ENCODE assay signal across 9 cellular contexts in the genomic region with DNA sequence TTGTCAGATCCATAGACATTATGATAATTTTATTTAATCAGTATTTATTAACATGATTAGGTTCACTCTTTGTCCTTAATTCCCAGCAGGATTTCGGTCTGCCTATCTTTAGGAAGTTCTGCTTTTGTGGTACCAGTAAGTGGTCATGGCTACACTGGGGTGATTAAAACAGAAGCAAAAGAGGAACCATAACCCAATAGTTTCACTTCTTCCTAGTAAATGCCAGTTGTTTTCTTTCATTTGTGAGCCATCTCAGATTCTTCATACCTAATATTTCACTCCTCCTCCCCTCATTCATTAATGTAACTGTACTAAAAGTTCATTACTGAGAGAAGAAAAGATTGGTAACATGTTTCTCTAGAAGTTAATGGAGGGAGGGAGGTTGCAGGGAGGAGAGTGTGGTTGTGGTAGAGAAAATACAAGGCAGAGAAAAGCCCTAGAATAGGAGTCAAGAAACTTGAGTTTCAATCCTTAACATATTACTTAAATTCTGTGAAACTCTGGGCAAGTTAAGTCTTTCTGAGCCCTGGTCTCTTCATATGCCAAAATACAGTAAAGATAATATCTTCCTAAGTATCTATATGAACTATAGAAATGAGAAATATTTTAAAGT.
A peak's percentile ranks its signal among the peaks of the same experiment; 100 is the strongest.
DNase-seq lines count a peak whose midpoint lies in the region; ATAC-seq, FAIRE-seq and TF ChIP-seq lines count a peak whose summit lies in the region.
"Had no signal": no experiment of that assay in that cellular context is flagged by ENCODE, and none has a peak within 500 bp of the region (broad histone marks: within the 10 kb centered on the region; RNA-seq: fewer than 3 reads in every experiment).

No MANE protein-coding gene starts in this region.

- H3K4me1 ChIP-seq in esophagus (ENCODE audit: control insufficient read depth in 2 of 2, insufficient read depth in 2 of 2, low read length in 1 of 2) = no peaks in the 10 kb centered on the region
- H3K4me1 ChIP-seq: upper lobe of left lung had no signal

- no peak for FAIRE-seq in RCC 7860 (lab: Jason Lieb, UNC)

- no peak overlapping the region for H3K4me3 ChIP-seq in esophagus (ENCODE audit: low read depth in 1 of 2, low read length in 2 of 2)
- H3K4me3 ChIP-seq in WERI-Rb-1 (ENCODE audit: low read depth, low read length) = no peak overlapping the region
- H3K4me3 ChIP-seq: upper lobe of left lung had no signal

- no peak for DNase-seq in ureter (ENCODE audit: low spot score)
- DNase-seq in WERI-Rb-1 = no peak
- no peak for DNase-seq in RCC 7860 (ENCODE audit: low spot score)
- no peak for DNase-seq in DMS53 treated with DMSO at 0.1 percent for 48 hours (lab: John Stamatoyannopoulos, UW; ENCODE audit: unreplicated experiment)
- DNase-seq: upper lobe of left lung had no signal

- no peak for TF ChIP-seq CTCF in WERI-Rb-1 (IDR thresholded peaks at IDR 0.05; ENCODE audit: low read depth, low read length)

- peak overlapping the region; percentile 49 to 54 for H3K27ac ChIP-seq in esophagus (ENCODE audit: low read depth in 2 of 2, low read length in 1 of 2)
- H3K27ac ChIP-seq in WERI-Rb-1 = no peak overlapping the region

- H3K27me3 ChIP-seq in esophagus (ENCODE audit: control insufficient read depth in 1 of 2, insufficient read depth in 2 of 2, low read length in 2 of 2) = no peaks in the 10 kb centered on the region
- H3K27me3 ChIP-seq in WERI-Rb-1 (ENCODE audit: insufficient read depth, low read depth, severe bottlenecking) = no peaks in the 10 kb centered on the region
- H3K27me3 ChIP-seq: upper lobe of left lung had no signal

- H3K36me3 ChIP-seq in esophagus (ENCODE audit: control insufficient read depth in 2 of 2, insufficient read depth in 2 of 2, low read length in 1 of 2) = no peaks in the 10 kb centered on the region
- no peaks in the 10 kb centered on the region for H3K36me3 ChIP-seq in WERI-Rb-1

- 67 to 69% methylated on average over 1 of the region's 1 CpG for WGBS in esophagus, 2 donors

- H3K9me3 ChIP-seq in esophagus (ENCODE audit: control insufficient read depth in 2 of 2, insufficient read depth in 1 of 2, low read depth in 1 of 2, low read length in 1 of 2) = no peaks in the 10 kb centered on the region
- no peaks in the 10 kb centered on the region for H3K9me3 ChIP-seq in WERI-Rb-1 (ENCODE audit: severe bottlenecking)
- H3K9me3 ChIP-seq: upper lobe of left lung had no signal

- ATAC-seq in GM18498 (IDR thresholded peaks at IDR 0.05; ENCODE audit: unreplicated experiment) (peak; percentile 95), GM21515 (IDR thresholded peaks at IDR 0.05; ENCODE audit: unreplicated experiment) (peak; percentile 93), HG03469 (IDR thresholded peaks at IDR 0.05; ENCODE audit: unreplicated experiment) (peak; percentile 82)
